21 cellular contexts compared by ENCODE assay signal in the genomic region with DNA sequence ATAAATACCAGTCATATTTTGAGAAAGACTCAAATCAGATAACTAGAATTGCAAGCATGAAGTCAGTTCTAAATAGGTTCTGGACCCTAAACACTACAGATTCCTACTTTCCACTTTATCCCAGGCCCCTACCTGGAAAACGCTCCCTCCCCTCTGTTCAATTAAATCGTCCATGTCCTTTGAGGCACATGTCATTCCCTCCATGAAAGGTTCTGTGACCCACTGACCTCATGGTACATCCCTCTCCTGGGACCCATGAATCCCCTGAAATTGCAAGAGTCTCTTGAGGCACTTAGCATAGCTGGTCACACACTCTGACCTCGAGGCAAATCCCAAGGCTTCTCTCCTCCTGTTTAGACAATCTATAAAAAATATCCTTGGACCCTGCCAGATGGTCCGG. TPM values are rescaled to one million over a fixed set of nuclear protein-coding genes. Genes with fewer than 3 reads are reported as not detected.
DNase-seq lines count a peak whose midpoint lies in the region; ATAC-seq, FAIRE-seq and TF ChIP-seq lines count a peak whose summit lies in the region.
"Had no signal": no experiment of that assay in that cellular context is flagged by ENCODE, and none has a peak within 500 bp of the region (broad histone marks: within the 10 kb centered on the region; RNA-seq: fewer than 3 reads in every experiment).

No MANE protein-coding gene starts in this region.

- no peak overlapping the region for H3K27ac ChIP-seq in HepG2 (ENCODE audit: extremely low read length, insufficient read depth, low read length)
- no peak overlapping the region for H3K27ac ChIP-seq in right lobe of liver
- no peak overlapping the region for H3K27ac ChIP-seq in WERI-Rb-1
- H3K27ac ChIP-seq: BLaER1 had no signal

- 0% methylated on average over 4 of the region's 4 CpGs for WGBS in HepG2 (ENCODE audit: low lambda C conversion rate)
- WGBS in right lobe of liver (ENCODE audit: insufficient coverage, low coverage, low lambda C conversion rate, missing lambda C conversion rate) = 51% methylated on average over 4 of the region's 4 CpGs

- no peak for ATAC-seq in HepG2
- no peak for ATAC-seq in right lobe of liver

- no peaks in the 10 kb centered on the region for H3K79me2 ChIP-seq in HepG2 (ENCODE audit: insufficient read depth, low read length)

- no peaks in the 10 kb centered on the region for H3K36me3 ChIP-seq in HepG2 (replicated peaks in 1 of 2; ENCODE audit: control insufficient read depth in 1 of 2, insufficient read depth in 2 of 2, low read length in 2 of 2)
- H3K36me3 ChIP-seq in right lobe of liver = no peaks in the 10 kb centered on the region
- H3K36me3 ChIP-seq in WERI-Rb-1 = no peaks in the 10 kb centered on the region
- H3K36me3 ChIP-seq: BLaER1, HAP-1 had no signal

- no peak for FAIRE-seq in HepG2 (lab: Jason Lieb, UNC)
- FAIRE-seq: GM12892, GM18507 had no signal

- no peak overlapping the region for H3K9ac ChIP-seq in HepG2 (ENCODE audit: insufficient read depth, low read depth, low read length)
- H3K9ac ChIP-seq: BLaER1 had no signal

- POLR2A ChIA-PET in HepG2 (lab: Yijun Ruan, JAX) = no interaction called here

- CTCF ChIA-PET in HepG2 (lab: Yijun Ruan, JAX; ENCODE audit: low intra/inter-chr PET ratio, low total read pairs) = no interaction called here

- no peak for TF ChIP-seq POLR2A in HepG2 (IDR thresholded peaks at IDR 0.05; ENCODE audit: insufficient read depth in 1 of 2, low read depth in 2 of 2, low read length in 2 of 2)
- no peak for TF ChIP-seq POLR2A in right lobe of liver (IDR thresholded peaks at IDR 0.05)

- H3K4me3 ChIP-seq in HepG2 (replicated peaks in 1 of 3; ENCODE audit: insufficient read depth in 1 of 3, low read depth in 2 of 3, low read length in 3 of 3) (no peak overlapping the region), right lobe of liver (no peak overlapping the region), WERI-Rb-1 (ENCODE audit: low read depth, low read length) (no peak overlapping the region)
- H3K4me3 ChIP-seq: BLaER1, HAP-1 had no signal

- intact Hi-C loops in HepG2 (cut with micrococcal nuclease; ENCODE audit: unreplicated experiment) = no loop called here
- intact Hi-C loops in right lobe of liver (cut with DNase I) = no loop called here

- no peak overlapping the region for H3K4me2 ChIP-seq in HepG2 (ENCODE audit: low read depth, low read length)
- H3K4me2 ChIP-seq: BLaER1 had no signal

- no TSS peak for BruUV-seq in HepG2 (replicated peaks; lab: Mats Ljungman, UMichigan)

- TF ChIP-seq EP300 in HepG2 (IDR thresholded peaks at IDR 0.05; ENCODE audit: low read depth in 2 of 2, low read length in 2 of 2) = no peak
- TF ChIP-seq EP300 in HepG2 (CRISPR knock-in tag; IDR thresholded peaks at IDR 0.05; ENCODE audit: borderline replicate concordance) = no peak

- H3K27me3 ChIP-seq in HepG2 (ENCODE audit: control insufficient read depth in 1 of 2, insufficient read depth in 2 of 2, low read length in 2 of 2) = no peaks in the 10 kb centered on the region
- H3K27me3 ChIP-seq in right lobe of liver = no peaks in the 10 kb centered on the region
- peaks cover 47% of the 10 kb centered on the region for H3K27me3 ChIP-seq in WERI-Rb-1 (ENCODE audit: insufficient read depth, low read depth, severe bottlenecking)
- H3K27me3 ChIP-seq: BLaER1 had no signal

- no peak for TF ChIP-seq RAD21 in HepG2 (CRISPR knock-in tag; IDR thresholded peaks at IDR 0.05)

- no peaks in the 10 kb centered on the region for H4K20me1 ChIP-seq in HepG2 (ENCODE audit: insufficient read depth, low read length)
- H4K20me1 ChIP-seq: BLaER1 had no signal

- DNase-seq in HepG2 (ENCODE audit: low spot score) = no peak
- DNase-seq in right lobe of liver = no peak
- peak; percentile 41 for DNase-seq in WERI-Rb-1
- peak; percentile 28 for DNase-seq in islet precursor cell
- no peak for DNase-seq in KBM-7
- no peak for DNase-seq in RKO (ENCODE audit: low spot score)
- no peak for DNase-seq in GOT3 (lab: John Stamatoyannopoulos, UW)
- DNase-seq: 8988T; CD4-positive, alpha-beta memory T cell; DMS153; DMS79; GDM1 had no signal

- no peak overlapping the region for H2AFZ ChIP-seq in HepG2 (ENCODE audit: low read length)

- H3K4me1 ChIP-seq in HepG2 (ENCODE audit: insufficient read depth, low read length) (no peaks in the 10 kb centered on the region), right lobe of liver (no peaks in the 10 kb centered on the region)
- H3K4me1 ChIP-seq: BLaER1, HAP-1 had no signal

- H3K9me3 ChIP-seq in HepG2 (ENCODE audit: low read length) = 0 out of 2 replicates have a peak, but pooled peaks cover 21% of the 10 kb centered on the region
- no peaks in the 10 kb centered on the region for H3K9me3 ChIP-seq in right lobe of liver
- H3K9me3 ChIP-seq in WERI-Rb-1 (ENCODE audit: severe bottlenecking) = peaks cover 8% of the 10 kb centered on the region
- H3K9me3 ChIP-seq: BLaER1, HAP-1 had no signal

- no peak for TF ChIP-seq CTCF in HepG2 (CRISPR knock-in tag; IDR thresholded peaks at IDR 0.05)
- no peak for TF ChIP-seq CTCF in right lobe of liver (IDR thresholded peaks at IDR 0.05)
- TF ChIP-seq CTCF in WERI-Rb-1 (IDR thresholded peaks at IDR 0.05; ENCODE audit: low read depth, low read length) = no peak

- in situ Hi-C loops in HepG2 (cut with HindIII; ENCODE audit: extremely low pct_ligation_motif_present, low pct_unique_long_range_greater_than_20kb) = no loop called here
- in situ Hi-C loops in KBM-7 (cut with MboI; ENCODE audit: low pct_unique_long_range_greater_than_20kb, low sequenced_read_pairs) = no loop called here

TF ChIP-seq in HepG2, 621 proteins besides CTCF, POLR2A, EP300 and RAD21:
- TF ChIP-seq, protein P1, sequence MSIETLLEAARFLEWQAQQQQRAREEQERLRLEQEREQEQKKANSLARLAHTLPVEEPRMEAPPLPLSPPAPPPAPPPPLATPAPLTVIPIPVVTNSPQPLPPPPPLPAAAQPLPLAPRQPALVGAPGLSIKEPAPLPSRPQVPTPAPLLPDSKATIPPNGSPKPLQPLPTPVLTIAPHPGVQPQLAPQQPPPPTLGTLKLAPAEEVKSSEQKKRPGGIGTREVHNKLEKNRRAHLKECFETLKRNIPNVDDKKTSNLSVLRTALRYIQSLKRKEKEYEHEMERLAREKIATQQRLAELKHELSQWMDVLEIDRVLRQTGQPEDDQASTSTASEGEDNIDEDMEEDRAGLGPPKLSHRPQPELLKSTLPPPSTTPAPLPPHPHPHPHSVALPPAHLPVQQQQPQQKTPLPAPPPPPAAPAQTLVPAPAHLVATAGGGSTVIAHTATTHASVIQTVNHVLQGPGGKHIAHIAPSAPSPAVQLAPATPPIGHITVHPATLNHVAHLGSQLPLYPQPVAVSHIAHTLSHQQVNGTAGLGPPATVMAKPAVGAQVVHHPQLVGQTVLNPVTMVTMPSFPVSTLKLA (IDR thresholded peaks at IDR 0.05) = peak; percentile 87
- TF ChIP-seq, protein P2, sequence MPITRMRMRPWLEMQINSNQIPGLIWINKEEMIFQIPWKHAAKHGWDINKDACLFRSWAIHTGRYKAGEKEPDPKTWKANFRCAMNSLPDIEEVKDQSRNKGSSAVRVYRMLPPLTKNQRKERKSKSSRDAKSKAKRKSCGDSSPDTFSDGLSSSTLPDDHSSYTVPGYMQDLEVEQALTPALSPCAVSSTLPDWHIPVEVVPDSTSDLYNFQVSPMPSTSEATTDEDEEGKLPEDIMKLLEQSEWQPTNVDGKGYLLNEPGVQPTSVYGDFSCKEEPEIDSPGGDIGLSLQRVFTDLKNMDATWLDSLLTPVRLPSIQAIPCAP (CRISPR knock-in tag; IDR thresholded peaks at IDR 0.05; ENCODE audit: low read depth) = no peak
TF ChIP-seq in HepG2: peak in this region for 1.

RNA-seq across cellular contexts. Expression of a gene that starts 34.2 kb away (rescaled TPM):
- not detected in 2 replicates for total RNA-seq in HepG2 (2016; rRNA removed; fragmentation: Illumina TruSeq; extraction: Trizol)
- total RNA-seq in HepG2 (2016; cell fraction: cytosol; rRNA removed; fragmentation: Illumina TruSeq; extraction: Trizol; ENCODE audit: low read depth) = not detected in 2 replicates
- total RNA-seq in HepG2 (2016; cell fraction: insoluble cytoplasmic fraction; rRNA removed; fragmentation: Illumina TruSeq; extraction: Trizol) = not detected in 2 replicates
- not detected in 2 replicates for total RNA-seq in HepG2 (2016; cell fraction: membrane; rRNA removed; fragmentation: Illumina TruSeq; extraction: Trizol)
- total RNA-seq in HepG2 (2016; cell fraction: nucleus; rRNA removed; fragmentation: Illumina TruSeq; extraction: Trizol) = not detected in 2 replicates
- polyA plus RNA-seq in HepG2 (2011; rRNA removed) = not detected in 2 replicates
- polyA plus RNA-seq in HepG2 (2011; cell fraction: cytosol; rRNA removed) = not detected in 2 replicates
- polyA plus RNA-seq in HepG2 (2011; cell fraction: nucleus; rRNA removed) = not detected in 2 replicates
- polyA plus RNA-seq in HepG2 (2012) = not detected in 2 replicates
- not detected in 2 replicates for polyA plus RNA-seq in HepG2 (2016; cell fraction: cytosol; fragmentation: Illumina TruSeq; extraction: Trizol; ENCODE audit: low read depth)
- not detected in 2 replicates for polyA plus RNA-seq in HepG2 (2016; cell fraction: insoluble cytoplasmic fraction; fragmentation: Illumina TruSeq; extraction: Trizol; ENCODE audit: low read depth)
- not detected in 2 replicates for polyA plus RNA-seq in HepG2 (2016; cell fraction: membrane; fragmentation: Illumina TruSeq; extraction: Trizol; ENCODE audit: low read depth)
- polyA plus RNA-seq in HepG2 (2016; cell fraction: nucleus; fragmentation: Illumina TruSeq; extraction: Trizol; ENCODE audit: insufficient read depth, low read depth) = not detected in 2 replicates
- not detected in 2 replicates for polyA minus RNA-seq in HepG2 (2011; rRNA and poly(A)+ RNA removed; ENCODE audit: low replicate concordance)
- not detected in 2 replicates for polyA minus RNA-seq in HepG2 (2011; cell fraction: cytosol; rRNA and poly(A)+ RNA removed)
- polyA minus RNA-seq in HepG2 (2011; cell fraction: nucleus; rRNA and poly(A)+ RNA removed) = not detected in 2 replicates
- not detected for total RNA-seq in right lobe of liver
- total RNA-seq: A673; CD4-positive, alpha-beta memory T cell; Daoy; H4 had no signal
- polyA plus RNA-seq: AG04450; CD14-positive monocyte; CD4-positive, alpha-beta memory T cell had no signal

Comparison
In these comparisons a context has a peak if more than half of its experiments do, and no peak if none do; other contexts are left out.
1. DNase-seq: peak in WERI-Rb-1 (single experiment) and islet precursor cell (single experiment); none in HepG2 (single experiment), right lobe of liver (0 of 3), KBM-7 (single experiment), RKO (single experiment) and GOT3 (single experiment).